In the genomic region with DNA sequence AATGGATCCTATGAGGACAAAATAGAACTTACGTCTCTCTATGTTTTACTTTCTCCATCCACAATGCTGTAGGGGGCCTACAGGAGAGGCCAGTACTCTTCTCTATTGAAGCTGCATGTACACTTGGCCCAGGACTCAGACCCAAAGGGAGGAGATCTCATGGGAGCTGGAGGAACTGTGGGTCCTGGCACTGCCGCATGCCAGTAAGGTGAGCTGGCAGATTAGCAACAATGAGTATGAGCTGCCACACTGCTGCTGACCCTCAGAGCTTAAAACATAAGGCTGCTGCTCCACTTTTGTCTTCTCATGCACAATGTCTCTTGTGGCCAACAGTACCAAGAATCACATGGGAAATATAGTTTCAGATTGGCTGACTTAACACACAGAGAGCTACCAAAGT, we compare ENCODE assay signal across 1 cellular context.
TF ChIP-seq lines count a peak whose summit lies in the region.

No MANE protein-coding gene starts in this region.

TF ChIP-seq in HCT116, 20 proteins besides CTCF, POLR2A, EP300 and RAD21 (continued from another document):
- TF ChIP-seq, protein P1, sequence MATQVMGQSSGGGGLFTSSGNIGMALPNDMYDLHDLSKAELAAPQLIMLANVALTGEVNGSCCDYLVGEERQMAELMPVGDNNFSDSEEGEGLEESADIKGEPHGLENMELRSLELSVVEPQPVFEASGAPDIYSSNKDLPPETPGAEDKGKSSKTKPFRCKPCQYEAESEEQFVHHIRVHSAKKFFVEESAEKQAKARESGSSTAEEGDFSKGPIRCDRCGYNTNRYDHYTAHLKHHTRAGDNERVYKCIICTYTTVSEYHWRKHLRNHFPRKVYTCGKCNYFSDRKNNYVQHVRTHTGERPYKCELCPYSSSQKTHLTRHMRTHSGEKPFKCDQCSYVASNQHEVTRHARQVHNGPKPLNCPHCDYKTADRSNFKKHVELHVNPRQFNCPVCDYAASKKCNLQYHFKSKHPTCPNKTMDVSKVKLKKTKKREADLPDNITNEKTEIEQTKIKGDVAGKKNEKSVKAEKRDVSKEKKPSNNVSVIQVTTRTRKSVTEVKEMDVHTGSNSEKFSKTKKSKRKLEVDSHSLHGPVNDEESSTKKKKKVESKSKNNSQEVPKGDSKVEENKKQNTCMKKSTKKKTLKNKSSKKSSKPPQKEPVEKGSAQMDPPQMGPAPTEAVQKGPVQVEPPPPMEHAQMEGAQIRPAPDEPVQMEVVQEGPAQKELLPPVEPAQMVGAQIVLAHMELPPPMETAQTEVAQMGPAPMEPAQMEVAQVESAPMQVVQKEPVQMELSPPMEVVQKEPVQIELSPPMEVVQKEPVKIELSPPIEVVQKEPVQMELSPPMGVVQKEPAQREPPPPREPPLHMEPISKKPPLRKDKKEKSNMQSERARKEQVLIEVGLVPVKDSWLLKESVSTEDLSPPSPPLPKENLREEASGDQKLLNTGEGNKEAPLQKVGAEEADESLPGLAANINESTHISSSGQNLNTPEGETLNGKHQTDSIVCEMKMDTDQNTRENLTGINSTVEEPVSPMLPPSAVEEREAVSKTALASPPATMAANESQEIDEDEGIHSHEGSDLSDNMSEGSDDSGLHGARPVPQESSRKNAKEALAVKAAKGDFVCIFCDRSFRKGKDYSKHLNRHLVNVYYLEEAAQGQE (IDR thresholded peaks at IDR 0.05; ENCODE audit: low read depth) = no peak
- TF ChIP-seq ATF3 (IDR thresholded peaks at IDR 0.05) = no peak
